In the genomic region with DNA sequence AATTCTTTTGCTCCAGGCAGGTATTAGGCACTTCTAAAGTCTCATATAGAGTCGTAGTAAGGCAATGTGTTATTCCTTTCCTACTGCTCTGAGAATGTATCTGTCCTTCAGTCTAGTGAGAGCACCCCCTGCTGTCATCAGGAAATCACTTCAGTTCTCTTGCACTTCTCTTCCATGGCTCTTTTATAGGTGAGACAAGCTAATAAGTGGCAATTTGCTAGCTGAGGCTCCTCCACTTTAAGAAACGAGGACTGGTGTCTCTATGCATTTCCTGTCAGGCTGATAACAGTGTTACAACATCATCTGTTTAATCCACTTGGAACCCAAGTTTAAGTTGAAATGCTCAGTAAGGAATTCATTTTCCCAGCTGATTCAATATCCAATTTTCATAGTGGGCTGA, we compare ENCODE assay signal across 8 cellular contexts.
A peak's percentile ranks its signal among the peaks of the same experiment; 100 is the strongest.
DNase-seq lines count a peak whose midpoint lies in the region; ATAC-seq, FAIRE-seq and TF ChIP-seq lines count a peak whose summit lies in the region.

No MANE protein-coding gene starts in this region.

- FAIRE-seq in GM12891 (lab: Jason Lieb, UNC) (peak; percentile 16), GM12892 (lab: Jason Lieb, UNC) (no peak)

- no peaks in the 10 kb centered on the region for H3K9me3 ChIP-seq in neural cell (ENCODE audit: low read length)

- TF ChIP-seq EP300 in neural cell (conservative IDR thresholded peaks at IDR 0.05; ENCODE audit: poor library complexity, severe bottlenecking), result peak; percentile 78

- no peaks in the 10 kb centered on the region for H3K36me3 ChIP-seq in neural cell (ENCODE audit: insufficient read depth, low read length)

- peak; percentile 66 for TF ChIP-seq RAD21 in neural cell (conservative IDR thresholded peaks at IDR 0.05)

- H3F3A ChIP-seq in neural cell (ENCODE audit: insufficient read depth, low read length, poor library complexity, severe bottlenecking), result no peaks in the 10 kb centered on the region

- H3K9me2 ChIP-seq in neural cell (ENCODE audit: insufficient read depth, low read length), result no peaks in the 10 kb centered on the region

- TF ChIP-seq CTCF in neural cell (IDR thresholded peaks at IDR 0.05; ENCODE audit: poor library complexity, severe bottlenecking), result peak; percentile 75

- no peak overlapping the region for H3K9ac ChIP-seq in neural cell (ENCODE audit: low read length)

- no peak overlapping the region for H3K27ac ChIP-seq in neural cell (ENCODE audit: low read length)

- no peaks in the 10 kb centered on the region for H4K20me1 ChIP-seq in neural cell (ENCODE audit: insufficient read depth)

- no peak overlapping the region for H2AFZ ChIP-seq in neural cell (ENCODE audit: low read depth, low read length)

- H3K79me2 ChIP-seq in neural cell (replicated peaks; ENCODE audit: insufficient read depth, low read length), result no peaks in the 10 kb centered on the region

- TF ChIP-seq POLR2A in GM12891 (IDR thresholded peaks at IDR 0.05; ENCODE audit: low read depth, low read length) (no peak), GM12892 (IDR thresholded peaks at IDR 0.05; ENCODE audit: low read depth, low read length) (no peak)

- DNase-seq in A172 (ENCODE audit: low spot score) (peak; percentile 36), GM12891 (ENCODE audit: insufficient read length, low spot score) (no peak), NCI-H524 treated with DMSO at 0.1 percent for 48 hours (lab: John Stamatoyannopoulos, UW) (peak; percentile 13), dermis microvascular lymphatic vessel endothelial cell (ENCODE audit: low read depth in 2 of 2) (peak; percentile 29 to 53), C1 segment of cervical spinal cord (lab: John Stamatoyannopoulos, UW) (no peak), GM12892 (ENCODE audit: insufficient read length) (no peak)

- H3K4me3 ChIP-seq in neural cell (ENCODE audit: low read length), result no peak overlapping the region

- no peaks in the 10 kb centered on the region for H3K27me3 ChIP-seq in neural cell (ENCODE audit: insufficient read depth, low read depth, low read length)

- ATAC-seq in HG02852 (IDR thresholded peaks at IDR 0.05; ENCODE audit: unreplicated experiment), result peak; percentile 85

- no peak overlapping the region for H3K4me2 ChIP-seq in neural cell (ENCODE audit: low read length)

TF ChIP-seq in GM12891, 5 proteins besides CTCF, POLR2A, EP300 and RAD21:
- TF ChIP-seq SPI1 (IDR thresholded peaks at IDR 0.05; ENCODE audit: low read depth, low read length), result no peak
- no peak for TF ChIP-seq POU2F2 (IDR thresholded peaks at IDR 0.05; ENCODE audit: low read depth, low read length)
- TF ChIP-seq TAF1 (IDR thresholded peaks at IDR 0.05; ENCODE audit: low read depth, low read length), result no peak
- TF ChIP-seq POLR2AphosphoS5 (IDR thresholded peaks at IDR 0.05; ENCODE audit: low read depth, low read length), result no peak
- no peak for TF ChIP-seq PAX5 (IDR thresholded peaks at IDR 0.05; ENCODE audit: insufficient read depth, low read length, severe bottlenecking)

TF ChIP-seq in neural cell, 6 proteins besides CTCF, POLR2A, EP300 and RAD21:
- peak; percentile 65 for TF ChIP-seq SMC3 (conservative IDR thresholded peaks at IDR 0.05; ENCODE audit: poor library complexity)
- TF ChIP-seq MXI1 (conservative IDR thresholded peaks at IDR 0.05; ENCODE audit: poor library complexity, severe bottlenecking), result no peak
- no peak for TF ChIP-seq EZH2 (IDR thresholded peaks at IDR 0.05; ENCODE audit: borderline replicate concordance, insufficient read depth, low read length, poor library complexity, severe bottlenecking)
- no peak for TF ChIP-seq REST (IDR thresholded peaks at IDR 0.05; ENCODE audit: borderline replicate concordance)
- TF ChIP-seq TAF1 (IDR thresholded peaks at IDR 0.05; ENCODE audit: low read depth), result no peak
- TF ChIP-seq POLR2AphosphoS5 (IDR thresholded peaks at IDR 0.05), result peak; percentile 79
TF ChIP-seq in neural cell: peak in this region for 2.

Comparison
In these comparisons a context has a peak if more than half of its experiments do, and no peak if none do; other contexts are left out.
1. DNase-seq: peak in A172 (single experiment), NCI-H524 treated with DMSO at 0.1 percent for 48 hours (single experiment) and dermis microvascular lymphatic vessel endothelial cell (2 of 2); none in GM12891 (single experiment), C1 segment of cervical spinal cord (0 of 14) and GM12892 (single experiment).